Comparison of ENCODE assay signal across 7 cellular contexts in genomic region chr1:16367968-16368910, GRCh38. TPM values are rescaled to one million over a fixed set of nuclear protein-coding genes. Genes with fewer than 3 reads are reported as not detected.
DNase-seq lines count a peak whose midpoint lies in the region; ATAC-seq and TF ChIP-seq lines count a peak whose summit lies in the region.

No MANE protein-coding gene starts in this region.

- DNase-seq in H7 (peak; percentile 80), SJCRH30 (peak in 1 of 2 experiments; percentile 37), esophagus squamous epithelium (lab: John Stamatoyannopoulos, UW) (no peak), osteoblast (ENCODE audit: insufficient read length, low spot score, missing footprints) (peak; percentile 65), NCI-H1694 (lab: John Stamatoyannopoulos, UW) (no peak)

- H3K4me1 ChIP-seq in SJCRH30 = peaks cover 6% of the 10 kb centered on the region
- H3K4me1 ChIP-seq in esophagus squamous epithelium = peaks cover 22 to 85% (median 60%) of the 10 kb centered on the region in 3 donors
- H3K4me1 ChIP-seq in osteoblast (ENCODE audit: insufficient read depth, low read length) = peaks cover 33% of the 10 kb centered on the region

- H3K9me3 ChIP-seq in SJCRH30 (replicated peaks) = no peaks in the 10 kb centered on the region
- no peaks in the 10 kb centered on the region for H3K9me3 ChIP-seq in esophagus squamous epithelium
- no peaks in the 10 kb centered on the region for H3K9me3 ChIP-seq in osteoblast (ENCODE audit: low read depth, low read length)

- intact Hi-C loops in esophagus squamous epithelium (cut with DNase I) = loop anchor here (10.0 kb wide), 2 partner anchors 173 to 293 kb away; partner anchors contain the start of gene FAM131C

- peak overlapping the region; percentile 98 for H3K4me3 ChIP-seq in H7 (ENCODE audit: insufficient read depth, low read depth, low read length)
- H3K4me3 ChIP-seq in SJCRH30 = peak overlapping the region; percentile 91
- H3K4me3 ChIP-seq in esophagus squamous epithelium = peak overlapping the region; percentile 64 to 97 (median 90)
- H3K4me3 ChIP-seq in osteoblast (ENCODE audit: insufficient read depth, low read length) = peak overlapping the region; percentile 98

- H3K27me3 ChIP-seq in H7 (ENCODE audit: control insufficient read depth, insufficient read depth, low read length) (no peaks in the 10 kb centered on the region), SJCRH30 (no peaks in the 10 kb centered on the region), esophagus squamous epithelium (no peaks in the 10 kb centered on the region), osteoblast (ENCODE audit: insufficient read depth, low read length) (no peaks in the 10 kb centered on the region)

- no peak for ATAC-seq in GM18505 (IDR thresholded peaks at IDR 0.05; ENCODE audit: unreplicated experiment)
- ATAC-seq in GM18867 (IDR thresholded peaks at IDR 0.05; ENCODE audit: unreplicated experiment) = no peak

- peaks cover 56% of the 10 kb centered on the region for H3K79me2 ChIP-seq in osteoblast (ENCODE audit: insufficient read depth, low read length)

- TF ChIP-seq CTCF in esophagus squamous epithelium (IDR thresholded peaks at IDR 0.05) = no peak
- TF ChIP-seq CTCF in osteoblast (IDR thresholded peaks at IDR 0.05; ENCODE audit: extremely low read depth, low read depth, low read length) = no peak

- WGBS in esophagus squamous epithelium, 2 donors = 1% methylated on average over 20 to 21 of the region's 24 CpGs

- H3K27ac ChIP-seq in SJCRH30 (peak overlapping the region; percentile 96), esophagus squamous epithelium (peak overlapping the region; percentile 96 to 100 (median 100)), osteoblast (ENCODE audit: low read depth, low read length) (peak overlapping the region; percentile 97)

- peaks cover 43% of the 10 kb centered on the region for H4K20me1 ChIP-seq in osteoblast (ENCODE audit: insufficient read depth, low read length)

- 0 out of 2 replicates have a peak, but pooled peaks cover 1% of the 10 kb centered on the region for H3K36me3 ChIP-seq in H7 (replicated peaks; ENCODE audit: control insufficient read depth, insufficient read depth, low read length)
- H3K36me3 ChIP-seq in SJCRH30 = peaks cover 5% of the 10 kb centered on the region; the same call in 1 of the 2 replicates
- H3K36me3 ChIP-seq in esophagus squamous epithelium = peaks cover 0 to 6% (median 0%) of the 10 kb centered on the region in 3 donors
- peaks cover 6% of the 10 kb centered on the region for H3K36me3 ChIP-seq in osteoblast (ENCODE audit: insufficient read depth, low read length)

- H2AFZ ChIP-seq in osteoblast (ENCODE audit: low read length) = peak overlapping the region; percentile 89

- H3K4me2 ChIP-seq in osteoblast (ENCODE audit: insufficient read depth, low read length) = peak overlapping the region; percentile 93

- TF ChIP-seq POLR2A in esophagus squamous epithelium (IDR thresholded peaks at IDR 0.05) (no peak), GM18505 (IDR thresholded peaks at IDR 0.05; ENCODE audit: borderline replicate concordance, extremely low read depth, insufficient read depth, insufficient read length) (no peak)

RNA-seq across cellular contexts. Expression of gene SZRD1, which starts 1.2 kb away (rescaled TPM):
- 111 and 124 TPM in 2 replicates for total RNA-seq in H7 (2014; rRNA removed; shearing (Covaris generic))
- total RNA-seq in SJCRH30 (2014; rRNA removed; shearing (Covaris generic)) = 113 and 115 TPM in 2 replicates
- total RNA-seq in esophagus squamous epithelium (10 to 100 TPM; 51.7 to 65.0 (median 58.5) TPM), osteoblast (63.6 and 66.2 TPM in 2 replicates)

RNA-seq across cellular contexts. Expression of gene FBXO42, which starts 16.0 kb away (rescaled TPM):
- 38.9 and 40.4 TPM in 2 replicates for total RNA-seq in H7 (2014; rRNA removed; shearing (Covaris generic))
- 21.3 and 26.5 TPM in 2 replicates for total RNA-seq in SJCRH30 (2014; rRNA removed; shearing (Covaris generic))
- total RNA-seq in esophagus squamous epithelium (10 to 100 TPM; 15.9 to 29.0 (median 20.2) TPM), osteoblast (15.0 and 16.3 TPM in 2 replicates)

Comparison
In these comparisons a context has a peak if more than half of its experiments do, and no peak if none do; other contexts are left out.
1. DNase-seq: peak in H7 (single experiment) and osteoblast (single experiment); none in esophagus squamous epithelium (single experiment) and NCI-H1694 (single experiment).
2. Peak in every context shown above with its lines, with median percentiles within 50 percentile points of each other: H3K4me3 ChIP-seq and H3K27ac ChIP-seq.